Comparison of ENCODE assay signal across 29 cellular contexts in the genomic region with DNA sequence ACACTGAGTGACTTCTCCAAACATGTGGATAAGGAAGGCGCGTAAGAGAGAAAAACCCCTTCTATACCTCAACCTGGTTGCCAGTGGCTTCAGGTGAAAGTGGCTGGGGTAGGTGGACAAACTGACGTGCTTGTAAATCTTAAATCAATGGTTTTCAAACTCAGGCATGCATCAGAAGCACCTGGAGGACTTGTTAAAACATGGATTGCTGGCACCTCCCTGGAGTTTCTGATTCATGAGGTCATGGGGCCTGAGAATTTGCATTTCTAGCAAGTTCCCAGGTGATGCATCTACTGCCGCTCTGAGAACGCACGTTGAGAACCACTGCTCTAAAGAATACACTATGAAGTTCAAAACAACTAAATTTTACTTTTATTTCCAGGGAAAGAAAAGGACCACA.
"Had no signal": no experiment of that assay in that cellular context is flagged by ENCODE, and none has a peak within 500 bp of the region (broad histone marks: within the 10 kb centered on the region; RNA-seq: fewer than 3 reads in every experiment).

No MANE protein-coding gene starts in this region.

- H3K4me1 ChIP-seq: Peyer's patch had no signal

- H3K27me3 ChIP-seq: cardiac muscle cell, MG63, Peyer's patch had no signal

- DNase-seq: activated B cell treated with CpG ODN at 0.5 μM for 24 hours; activated CD4-positive, alpha-beta memory T cell treated with anti-CD3 and anti-CD28 coated beads, Interleukin-2, amount 10 ng/mL, durations not matched to agents 7 days and 5 days; activated CD4-positive, alpha-beta T cell treated with anti-CD3 and anti-CD28 coated beads for 1 hour; activated CD8-positive, alpha-beta memory T cell treated with anti-CD3 and anti-CD28 coated beads for 24 hours; activated CD8-positive, alpha-beta memory T cell treated with anti-CD3 and anti-CD28 coated beads, Interleukin-2, amount 50 U/mL, for 48 hours; activated naive CD8-positive, alpha-beta T cell treated with anti-CD3 and anti-CD28 coated beads, Interleukin-2, amount 50 U/mL, for 24 hours; anterior cingulate cortex; Kasumi-1; KG1; MG63; NCI-H1048; NCI-H1105 treated with DMSO at 0.1 percent for 48 hours; NCI-H1436; NCI-H1694; NCI-H1930; NCI-H2081 treated with DMSO at 0.1 percent for 48 hours; NCI-H226; NCI-H446 treated with DMSO at 0.1 percent for 48 hours; NCI-H524; Peyer's patch; SIG-M5; SW 1271; T-helper 9 cell had no signal

- ATAC-seq: PC-3, Right ventricle myocardium inferior, SK-N-SH treated with all-trans-retinoic acid at 6 μM for 48 hours had no signal

- H3K4me3 ChIP-seq: cardiac muscle cell, MG63, Peyer's patch had no signal

- H3K36me3 ChIP-seq: cardiac muscle cell, MG63, Peyer's patch had no signal

- H3K27ac ChIP-seq: cardiac muscle cell, Peyer's patch, RWPE1, VCaP had no signal

- H3K9me3 ChIP-seq: MG63, Peyer's patch had no signal
